ENCODE assay signal across 12 cellular contexts in genomic region chr3:31188112-31188511, GRCh38.
DNase-seq lines count a peak whose midpoint lies in the region; ATAC-seq and TF ChIP-seq lines count a peak whose summit lies in the region.
"Had no signal": no experiment of that assay in that cellular context is flagged by ENCODE, and none has a peak within 500 bp of the region (broad histone marks: within the 10 kb centered on the region; RNA-seq: fewer than 3 reads in every experiment).

No MANE protein-coding gene starts in this region.

- no peak overlapping the region for H3K56ac ChIP-seq in mesendoderm (ENCODE audit: low read length)

- no peak overlapping the region for H4K5ac ChIP-seq in mesendoderm (ENCODE audit: low read length)

- no peaks in the 10 kb centered on the region for H3K9me3 ChIP-seq in heart right ventricle
- H3K9me3 ChIP-seq in tibial artery: no peaks in the 10 kb centered on the region
- H3K9me3 ChIP-seq in naive thymus-derived CD4-positive, alpha-beta T cell (ENCODE audit: control insufficient read depth in 2 of 3, low read length in 3 of 3): no peaks in the 10 kb centered on the region

- 60 to 73% methylated on average over 6 of the region's 6 CpGs for WGBS in heart right ventricle, 2 donors
- WGBS in mesendoderm (ENCODE audit: extremely low coverage, insufficient coverage, low lambda C conversion rate): no CpG with 5 or more reads among the region's 6 CpGs

- peaks cover 0 to 9% (median 0%) of the 10 kb centered on the region in 11 donors for H3K9me3 Mint-ChIP-seq in naive thymus-derived CD4-positive, alpha-beta T cell

- H2BK5ac ChIP-seq in mesendoderm (ENCODE audit: low read length): no peak overlapping the region

- H3K4me1 Mint-ChIP-seq in naive thymus-derived CD4-positive, alpha-beta T cell: peaks cover 0 to 29% (median 5%) of the 10 kb centered on the region in 7 donors
- H3K4me1 Mint-ChIP-seq: CD4-positive, CD25-positive, alpha-beta regulatory T cell had no signal

- H3K9ac ChIP-seq in mesendoderm (ENCODE audit: low read length): no peak overlapping the region

- H2BK15ac ChIP-seq in mesendoderm (replicated peaks; ENCODE audit: low read depth): peak overlapping the region; percentile 36

- CTCF ChIA-PET in naive thymus-derived CD4-positive, alpha-beta T cell (lab: Charles Lee): no interaction called here

- peak in 6 of 8 donors; percentile 16 to 66 (median 36) for ATAC-seq in heart right ventricle
- no peak for ATAC-seq in naive thymus-derived CD4-positive, alpha-beta T cell
- ATAC-seq: HCT116 had no signal

- peak overlapping the region; percentile 68 for H3K18ac ChIP-seq in mesendoderm (ENCODE audit: low read length)

- no peak overlapping the region for H2BK120ac ChIP-seq in mesendoderm (ENCODE audit: low read depth, low read length)

- DNase-seq in astrocyte of the hippocampus (ENCODE audit: low read depth, low spot score) (peak; percentile 16), heart right ventricle (no peak), mesendoderm (no peak), tibial artery (peak; percentile 60 to 65), NCI-H82 (lab: John Stamatoyannopoulos, UW) (no peak)
- DNase-seq in activated naive CD4-positive, alpha-beta T cell treated with anti-CD3 and anti-CD28 coated beads, Interleukin-2, amount 50 U/mL, for 16 hours: no peak
- DNase-seq in naive thymus-derived CD4-positive, alpha-beta T cell: no peak
- DNase-seq: CD4-positive, CD25-positive, alpha-beta regulatory T cell; NCI-H187 treated with DMSO at 0.1 percent for 48 hours; NCI-H526 treated with DMSO at 0.1 percent for 48 hours; SIG-M5 had no signal

- H3K27ac ChIP-seq in heart right ventricle (peak overlapping the region in 2 of 10 donors; percentile 28 to 29), mesendoderm (ENCODE audit: low read depth, low read length) (no peak overlapping the region), tibial artery (peak overlapping the region; percentile 12 to 69)
- H3K27ac ChIP-seq in naive thymus-derived CD4-positive, alpha-beta T cell (ENCODE audit: low read depth, low read length): no peak overlapping the region

- no peaks in the 10 kb centered on the region for H3K27me3 Mint-ChIP-seq in naive thymus-derived CD4-positive, alpha-beta T cell
- H3K27me3 Mint-ChIP-seq: CD4-positive, CD25-positive, alpha-beta regulatory T cell had no signal

- no peak overlapping the region for H3K23ac ChIP-seq in mesendoderm (ENCODE audit: low read length)

- POLR2A ChIA-PET in naive thymus-derived CD4-positive, alpha-beta T cell (lab: Charles Lee): no interaction called here

- H3K27ac Mint-ChIP-seq in naive thymus-derived CD4-positive, alpha-beta T cell: no peak overlapping the region
- H3K27ac Mint-ChIP-seq: CD4-positive, CD25-positive, alpha-beta regulatory T cell had no signal

- intact Hi-C loops in heart right ventricle (cut with DNase I): no loop called here
- intact Hi-C loops in tibial artery (cut with DNase I; ENCODE audit: low total_unique reads): no loop called here
- intact Hi-C loops in naive thymus-derived CD4-positive, alpha-beta T cell (cut with micrococcal nuclease): no loop called here

- no peaks in the 10 kb centered on the region for H3K79me2 ChIP-seq in mesendoderm (ENCODE audit: control insufficient read depth, insufficient read depth, low read length)

- H3K36me3 Mint-ChIP-seq in naive thymus-derived CD4-positive, alpha-beta T cell: peaks cover 0 to 6% (median under 1%) of the 10 kb centered on the region in 5 donors
- H3K36me3 Mint-ChIP-seq: CD4-positive, CD25-positive, alpha-beta regulatory T cell had no signal

- H3K4me3 Mint-ChIP-seq in naive thymus-derived CD4-positive, alpha-beta T cell: no peak overlapping the region
- H3K4me3 Mint-ChIP-seq: CD4-positive, CD25-positive, alpha-beta regulatory T cell had no signal

- no peak overlapping the region for H4K8ac ChIP-seq in mesendoderm (ENCODE audit: low read depth, low read length)

- no peak overlapping the region for H2AK5ac ChIP-seq in mesendoderm (ENCODE audit: low read length)

- H3K36me3 ChIP-seq in heart right ventricle (no peaks in the 10 kb centered on the region), mesendoderm (ENCODE audit: control insufficient read depth, insufficient read depth, low read length) (no peaks in the 10 kb centered on the region), tibial artery (no peaks in the 10 kb centered on the region)
- no peaks in the 10 kb centered on the region for H3K36me3 ChIP-seq in naive thymus-derived CD4-positive, alpha-beta T cell (ENCODE audit: control insufficient read depth in 2 of 3, insufficient read depth in 3 of 3, low read length in 3 of 3)

- H3K27me3 ChIP-seq in heart right ventricle: no peaks in the 10 kb centered on the region
- H3K27me3 ChIP-seq in mesendoderm (ENCODE audit: insufficient read depth, low read length, poor library complexity): no peaks in the 10 kb centered on the region
- no peaks in the 10 kb centered on the region for H3K27me3 ChIP-seq in tibial artery
- no peaks in the 10 kb centered on the region for H3K27me3 ChIP-seq in naive thymus-derived CD4-positive, alpha-beta T cell (ENCODE audit: control insufficient read depth in 2 of 2, insufficient read depth in 2 of 2, low read length in 2 of 2)

- H3K4me3 ChIP-seq in heart right ventricle (no peak overlapping the region), mesendoderm (ENCODE audit: low read length) (no peak overlapping the region), tibial artery (no peak overlapping the region)
- no peak overlapping the region for H3K4me3 ChIP-seq in naive thymus-derived CD4-positive, alpha-beta T cell (ENCODE audit: low read length)

- TF ChIP-seq CTCF in heart right ventricle (IDR thresholded peaks at IDR 0.05): no peak
- TF ChIP-seq CTCF in tibial artery (IDR thresholded peaks at IDR 0.05): peak in 1 of 2 experiments; percentile 8

- no peak overlapping the region for H3K4me2 ChIP-seq in mesendoderm (ENCODE audit: low read length)

- H3K4ac ChIP-seq in mesendoderm (ENCODE audit: low read depth, low read length): peak overlapping the region; percentile 36

- no peaks in the 10 kb centered on the region for H3K79me1 ChIP-seq in mesendoderm (ENCODE audit: low read length)

- H3K4me1 ChIP-seq in heart right ventricle (peaks cover 0 to 10% (median 0%) of the 10 kb centered on the region in 9 donors), mesendoderm (ENCODE audit: control insufficient read depth, low read depth, low read length) (peaks cover 9% of the 10 kb centered on the region), tibial artery (peaks cover 0 to 51% (median 24%) of the 10 kb centered on the region in 4 donors)
- H3K4me1 ChIP-seq in naive thymus-derived CD4-positive, alpha-beta T cell (ENCODE audit: control insufficient read depth in 2 of 2, insufficient read depth in 2 of 2, low read length in 2 of 2): no peaks in the 10 kb centered on the region

Comparison
In these comparisons a context has a peak if more than half of its experiments do, and no peak if none do; other contexts are left out.
1. DNase-seq: peak in astrocyte of the hippocampus (single experiment) and tibial artery (2 of 2); none in heart right ventricle (0 of 2), mesendoderm (single experiment), activated naive CD4-positive, alpha-beta T cell treated with anti-CD3 and anti-CD28 coated beads, Interleukin-2, amount 50 U/mL, for 16 hours (single experiment), NCI-H82 (single experiment) and naive thymus-derived CD4-positive, alpha-beta T cell (0 of 9).
2. H3K27ac ChIP-seq: peak in tibial artery (2 of 2); none in mesendoderm (single experiment) and naive thymus-derived CD4-positive, alpha-beta T cell (single experiment).